Comparison of ENCODE assay signal across 1 cellular context in genomic region chr16:56424791-56425438, GRCh38.
TF ChIP-seq lines count a peak whose summit lies in the region.

No MANE protein-coding gene starts in this region.

TF ChIP-seq in WTC11, 78 proteins besides CTCF, POLR2A, EP300 and RAD21 (continued from another document):
- no peak for TF ChIP-seq NFATC4 (CRISPR knock-in tag; IDR thresholded peaks at IDR 0.05)
- no peak for TF ChIP-seq ERG (CRISPR knock-in tag; IDR thresholded peaks at IDR 0.05)
- no peak for TF ChIP-seq ATF6 (CRISPR knock-in tag; IDR thresholded peaks at IDR 0.05)
- no peak for TF ChIP-seq CREM (CRISPR knock-in tag; IDR thresholded peaks at IDR 0.05)
- no peak for TF ChIP-seq KAT7 (CRISPR knock-in tag; IDR thresholded peaks at IDR 0.05; ENCODE audit: borderline replicate concordance)
- no peak for TF ChIP-seq USF2 (CRISPR knock-in tag; IDR thresholded peaks at IDR 0.05)
- TF ChIP-seq FOXP1 (CRISPR knock-in tag; IDR thresholded peaks at IDR 0.05; ENCODE audit: borderline replicate concordance): peak; percentile 43
- TF ChIP-seq NFYB (CRISPR knock-in tag; conservative IDR thresholded peaks at IDR 0.05; ENCODE audit: low read depth): no peak
- no peak; the same call in 1 of the 2 replicates for TF ChIP-seq HMGXB4 (CRISPR knock-in tag; IDR thresholded peaks at IDR 0.05)
- TF ChIP-seq CDX4 (CRISPR knock-in tag; IDR thresholded peaks at IDR 0.05; ENCODE audit: borderline replicate concordance): no peak
- TF ChIP-seq TEAD1 (CRISPR knock-in tag; IDR thresholded peaks at IDR 0.05): no peak
- no peak for TF ChIP-seq PRRX2 (CRISPR knock-in tag; IDR thresholded peaks at IDR 0.05)
- TF ChIP-seq IRF2 (CRISPR knock-in tag; IDR thresholded peaks at IDR 0.05; ENCODE audit: borderline replicate concordance, low read depth): peak; percentile 53; the same call in 1 of the 2 replicates
- no peak for TF ChIP-seq SMAD3 (CRISPR knock-in tag; IDR thresholded peaks at IDR 0.05; ENCODE audit: borderline replicate concordance)
- TF ChIP-seq MXD4 (CRISPR knock-in tag; IDR thresholded peaks at IDR 0.05; ENCODE audit: borderline replicate concordance): no peak
- no peak for TF ChIP-seq IRF1 (CRISPR knock-in tag; IDR thresholded peaks at IDR 0.05)
- TF ChIP-seq E2F4 (CRISPR knock-in tag; IDR thresholded peaks at IDR 0.05; ENCODE audit: borderline replicate concordance, low read depth): 0 out of 2 replicates have a peak, but pooled peaks have one; percentile 31
- no peak for TF ChIP-seq FOXP4 (CRISPR knock-in tag; IDR thresholded peaks at IDR 0.05)
- no peak for TF ChIP-seq AR (CRISPR knock-in tag; IDR thresholded peaks at IDR 0.05)
- TF ChIP-seq JUN (CRISPR knock-in tag; IDR thresholded peaks at IDR 0.05): no peak
- no peak for TF ChIP-seq GTF2I (CRISPR knock-in tag; conservative IDR thresholded peaks at IDR 0.05)
- no peak for TF ChIP-seq NR2C2 (CRISPR knock-in tag; IDR thresholded peaks at IDR 0.05)
- TF ChIP-seq ZBTB43 (CRISPR knock-in tag; IDR thresholded peaks at IDR 0.05): no peak
- TF ChIP-seq SP1 (CRISPR knock-in tag; conservative IDR thresholded peaks at IDR 0.05): no peak
- no peak for TF ChIP-seq STAT6 (CRISPR knock-in tag; conservative IDR thresholded peaks at IDR 0.05; ENCODE audit: low read depth)
- TF ChIP-seq E2F1 (CRISPR knock-in tag; IDR thresholded peaks at IDR 0.05): no peak
- TF ChIP-seq ESRRA (CRISPR knock-in tag; IDR thresholded peaks at IDR 0.05; ENCODE audit: borderline replicate concordance): no peak
- TF ChIP-seq E2F5 (CRISPR knock-in tag; IDR thresholded peaks at IDR 0.05): no peak
- 0 out of 2 replicates have a peak, but pooled peaks have one; percentile 18 for TF ChIP-seq FOXK1 (CRISPR knock-in tag; IDR thresholded peaks at IDR 0.05)
- TF ChIP-seq GRHL2 (CRISPR knock-in tag; IDR thresholded peaks at IDR 0.05; ENCODE audit: insufficient replicate concordance, severe bottlenecking): no peak
- no peak for TF ChIP-seq HMGA2 (CRISPR knock-in tag; IDR thresholded peaks at IDR 0.05)
TF ChIP-seq in WTC11: peak in this region for 5.
